In genomic region chr11:9806946-9807687, GRCh38 we compare ENCODE assay signal across 18 cellular contexts.
"Had no signal": no experiment of that assay in that cellular context is flagged by ENCODE, and none has a peak within 500 bp of the region (broad histone marks: within the 10 kb centered on the region; RNA-seq: fewer than 3 reads in every experiment).

No MANE protein-coding gene starts in this region.

- FAIRE-seq: kidney, small intestine had no signal

- H3K27me3 ChIP-seq: colonic mucosa, foreskin keratinocyte, right atrium auricular region, sigmoid colon, stomach had no signal

- H3K9me3 ChIP-seq: colonic mucosa, mucosa of descending colon, right atrium auricular region, sigmoid colon, stomach had no signal

- H3K36me3 Mint-ChIP-seq: natural killer cell had no signal

- H3K4me3 Mint-ChIP-seq: immature natural killer cell, natural killer cell, neural crest cell had no signal

- H3K36me3 ChIP-seq: colonic mucosa had no signal

- H3K9me3 Mint-ChIP-seq: immature natural killer cell, natural killer cell, neural crest cell had no signal

- H3K27ac ChIP-seq: colonic mucosa, foreskin keratinocyte, right atrium auricular region, stomach had no signal

- ATAC-seq: foreskin keratinocyte, left cardiac atrium, left ventricle myocardium superior, mucosa of descending colon, natural killer cell had no signal

- H3K4me3 ChIP-seq: colonic mucosa, lung, mucosa of descending colon, right atrium auricular region, sigmoid colon, stomach had no signal

- H3K4me1 Mint-ChIP-seq: immature natural killer cell, natural killer cell had no signal

- H3K27ac Mint-ChIP-seq: immature natural killer cell, natural killer cell had no signal

- DNase-seq: colonic mucosa; dermis blood vessel endothelial cell; foreskin keratinocyte; immature natural killer cell; kidney; left cardiac atrium; left ventricle myocardium superior; mucosa of descending colon; natural killer cell; sigmoid colon; stimulated activated CD4-positive, alpha-beta T cell treated with anti-CD3 and anti-CD28 coated beads, Interleukin-12 subunit alpha, Interleukin-12 subunit beta, amount 100 ng/mL, for 4 hours; stimulated activated naive CD4-positive, alpha-beta T cell; stomach; trophoblast cell had no signal

- H3K4me1 ChIP-seq: colonic mucosa had no signal
